9 cellular contexts compared by ENCODE assay signal in the genomic region with DNA sequence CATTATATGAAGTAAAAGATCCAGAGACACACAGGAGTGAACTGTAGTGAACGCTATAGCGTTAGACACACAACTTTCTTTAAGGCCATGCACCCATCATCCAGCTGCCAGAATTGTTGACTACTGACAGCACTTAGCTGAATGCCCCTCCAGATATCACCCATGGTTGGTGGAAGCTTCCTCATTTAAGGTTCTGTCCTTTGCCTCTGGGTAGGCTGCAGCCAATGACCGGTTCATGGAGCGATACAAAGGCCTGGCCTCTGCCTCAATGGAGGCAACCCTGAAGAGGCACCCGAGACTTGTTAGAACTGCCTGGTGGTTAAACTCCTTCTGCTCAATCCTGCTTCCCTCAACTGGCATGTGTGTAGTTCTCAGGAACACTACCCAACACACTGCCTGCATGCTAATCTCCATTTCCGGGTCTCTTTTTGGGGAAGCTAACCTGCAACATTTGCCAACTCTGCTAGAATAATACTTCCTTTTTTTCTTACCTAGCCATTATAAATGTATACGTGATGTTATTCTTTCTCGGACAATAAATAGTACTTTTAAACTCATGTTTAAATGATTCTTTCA. TPM values are rescaled to one million over a fixed set of nuclear protein-coding genes. Genes with fewer than 3 reads are reported as not detected.
A peak's percentile ranks its signal among the peaks of the same experiment; 100 is the strongest.
DNase-seq lines count a peak whose midpoint lies in the region; ATAC-seq lines count a peak whose summit lies in the region.
"Had no signal": no experiment of that assay in that cellular context is flagged by ENCODE, and none has a peak within 500 bp of the region (broad histone marks: within the 10 kb centered on the region; RNA-seq: fewer than 3 reads in every experiment).

No MANE protein-coding gene starts in this region.

- H3K36me3 ChIP-seq in effector memory CD4-positive, alpha-beta T cell (ENCODE audit: control insufficient read depth, insufficient read depth, low read length) = no peaks in the 10 kb centered on the region

- peak overlapping the region; percentile 52 for H3K27ac ChIP-seq in effector memory CD4-positive, alpha-beta T cell (ENCODE audit: insufficient read depth, low read length, poor library complexity, severe bottlenecking)

- in situ Hi-C loops in KBM-7 (cut with MboI; ENCODE audit: low pct_unique_long_range_greater_than_20kb, low sequenced_read_pairs) = no loop called here
- in situ Hi-C loops in G401 (cut with HindIII; ENCODE audit: low sequenced_read_pairs) = no loop called here

- H3K9me3 ChIP-seq in effector memory CD4-positive, alpha-beta T cell (ENCODE audit: control insufficient read depth, low read length) = no peaks in the 10 kb centered on the region

- H3K4me1 ChIP-seq in effector memory CD4-positive, alpha-beta T cell (ENCODE audit: control insufficient read depth, insufficient read depth, low read length, poor library complexity, severe bottlenecking) = peaks cover 23% of the 10 kb centered on the region

- peak overlapping the region; percentile 11 for H3K4me3 ChIP-seq in effector memory CD4-positive, alpha-beta T cell (ENCODE audit: insufficient read depth, low read depth, low read length, poor library complexity, severe bottlenecking)

- ATAC-seq in GM18873 (IDR thresholded peaks at IDR 0.05; ENCODE audit: low FRiP score, unreplicated experiment) (peak; percentile 28), GM21825 (IDR thresholded peaks at IDR 0.05; ENCODE audit: unreplicated experiment) (peak; percentile 45), GM21717 (IDR thresholded peaks at IDR 0.05; ENCODE audit: unreplicated experiment) (no peak)

- no peaks in the 10 kb centered on the region for H3K27me3 ChIP-seq in effector memory CD4-positive, alpha-beta T cell (replicated peaks; ENCODE audit: control insufficient read depth, insufficient read depth, low read length, poor library complexity, severe bottlenecking)

- DNase-seq in KBM-7 = peak; percentile 89
- no peak for DNase-seq in effector memory CD4-positive, alpha-beta T cell
- DNase-seq in AG08396 (ENCODE audit: low spot score) = no peak
- DNase-seq in G401 (ENCODE audit: low spot score) = no peak
- no peak for DNase-seq in NCI-H446 (lab: John Stamatoyannopoulos, UW)
- DNase-seq: NCI-H526 treated with DMSO at 0.1 percent for 48 hours had no signal

RNA-seq across cellular contexts. Expression of a gene that starts 49.8 kb away (rescaled TPM):
- total RNA-seq in G401 (2014; rRNA removed; shearing (Covaris generic)) = not detected in 2 replicates
